ENCODE assay signal across 1 cellular context in the genomic region with DNA sequence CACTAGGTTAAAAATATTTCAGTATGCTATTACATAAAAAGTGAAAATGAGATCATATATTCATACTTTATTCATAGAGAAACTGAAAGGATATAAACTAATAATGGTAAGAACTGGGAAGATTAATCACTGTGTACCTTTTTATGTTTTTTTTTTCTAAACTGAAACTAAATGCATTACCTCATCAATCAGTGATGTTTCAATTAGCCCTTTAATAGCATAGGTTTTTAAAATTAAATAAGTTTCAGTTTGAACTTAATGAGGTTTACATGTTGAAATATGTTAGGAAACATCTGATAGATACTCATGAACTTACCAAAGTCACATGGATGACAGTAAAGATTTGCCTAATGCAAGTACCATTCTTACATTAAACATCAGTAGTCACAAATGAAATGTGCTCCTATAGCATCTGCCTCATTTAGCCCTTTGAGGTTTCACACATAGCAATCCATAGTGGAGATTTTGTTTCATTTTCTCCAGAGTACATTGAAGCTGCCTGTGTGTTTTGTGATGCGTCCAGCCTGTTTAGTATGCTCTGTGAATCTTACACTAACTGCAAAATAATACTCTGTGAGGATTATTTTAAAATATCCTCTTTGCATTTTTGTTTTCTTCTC.
A peak's percentile ranks its signal among the peaks of the same experiment; 100 is the strongest.
TF ChIP-seq lines count a peak whose summit lies in the region.

No MANE protein-coding gene starts in this region.

TF ChIP-seq in GM12878, 131 proteins besides CTCF, POLR2A, EP300 and RAD21 (continued from another document):
- TF ChIP-seq, protein P1, sequence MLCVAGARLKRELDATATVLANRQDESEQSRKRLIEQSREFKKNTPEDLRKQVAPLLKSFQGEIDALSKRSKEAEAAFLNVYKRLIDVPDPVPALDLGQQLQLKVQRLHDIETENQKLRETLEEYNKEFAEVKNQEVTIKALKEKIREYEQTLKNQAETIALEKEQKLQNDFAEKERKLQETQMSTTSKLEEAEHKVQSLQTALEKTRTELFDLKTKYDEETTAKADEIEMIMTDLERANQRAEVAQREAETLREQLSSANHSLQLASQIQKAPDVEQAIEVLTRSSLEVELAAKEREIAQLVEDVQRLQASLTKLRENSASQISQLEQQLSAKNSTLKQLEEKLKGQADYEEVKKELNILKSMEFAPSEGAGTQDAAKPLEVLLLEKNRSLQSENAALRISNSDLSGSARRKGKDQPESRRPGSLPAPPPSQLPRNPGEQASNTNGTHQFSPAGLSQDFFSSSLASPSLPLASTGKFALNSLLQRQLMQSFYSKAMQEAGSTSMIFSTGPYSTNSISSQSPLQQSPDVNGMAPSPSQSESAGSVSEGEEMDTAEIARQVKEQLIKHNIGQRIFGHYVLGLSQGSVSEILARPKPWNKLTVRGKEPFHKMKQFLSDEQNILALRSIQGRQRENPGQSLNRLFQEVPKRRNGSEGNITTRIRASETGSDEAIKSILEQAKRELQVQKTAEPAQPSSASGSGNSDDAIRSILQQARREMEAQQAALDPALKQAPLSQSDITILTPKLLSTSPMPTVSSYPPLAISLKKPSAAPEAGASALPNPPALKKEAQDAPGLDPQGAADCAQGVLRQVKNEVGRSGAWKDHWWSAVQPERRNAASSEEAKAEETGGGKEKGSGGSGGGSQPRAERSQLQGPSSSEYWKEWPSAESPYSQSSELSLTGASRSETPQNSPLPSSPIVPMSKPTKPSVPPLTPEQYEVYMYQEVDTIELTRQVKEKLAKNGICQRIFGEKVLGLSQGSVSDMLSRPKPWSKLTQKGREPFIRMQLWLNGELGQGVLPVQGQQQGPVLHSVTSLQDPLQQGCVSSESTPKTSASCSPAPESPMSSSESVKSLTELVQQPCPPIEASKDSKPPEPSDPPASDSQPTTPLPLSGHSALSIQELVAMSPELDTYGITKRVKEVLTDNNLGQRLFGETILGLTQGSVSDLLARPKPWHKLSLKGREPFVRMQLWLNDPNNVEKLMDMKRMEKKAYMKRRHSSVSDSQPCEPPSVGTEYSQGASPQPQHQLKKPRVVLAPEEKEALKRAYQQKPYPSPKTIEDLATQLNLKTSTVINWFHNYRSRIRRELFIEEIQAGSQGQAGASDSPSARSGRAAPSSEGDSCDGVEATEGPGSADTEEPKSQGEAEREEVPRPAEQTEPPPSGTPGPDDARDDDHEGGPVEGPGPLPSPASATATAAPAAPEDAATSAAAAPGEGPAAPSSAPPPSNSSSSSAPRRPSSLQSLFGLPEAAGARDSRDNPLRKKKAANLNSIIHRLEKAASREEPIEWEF (IDR thresholded peaks at IDR 0.05; ENCODE audit: insufficient replicate concordance, low read depth, low read length) = peak; percentile 1
